In genomic region chr2:68740184-68740914, GRCh38 we compare ENCODE assay signal across 10 cellular contexts. TPM values are rescaled to one million over a fixed set of nuclear protein-coding genes. Genes with fewer than 3 reads are reported as not detected.
A peak's percentile ranks its signal among the peaks of the same experiment; 100 is the strongest.
DNase-seq lines count a peak whose midpoint lies in the region; ATAC-seq and TF ChIP-seq lines count a peak whose summit lies in the region.
"Had no signal": no experiment of that assay in that cellular context is flagged by ENCODE, and none has a peak within 500 bp of the region (broad histone marks: within the 10 kb centered on the region; RNA-seq: fewer than 3 reads in every experiment).

No MANE protein-coding gene starts in this region.

- H3K4me3 Mint-ChIP-seq in neural crest cell = no peak overlapping the region

- no TSS peak for BruUV-seq in OCI-LY7 (replicated peaks; lab: Mats Ljungman, UMichigan)

- peaks cover 7% of the 10 kb centered on the region for H3K36me3 ChIP-seq in OCI-LY7 (ENCODE audit: insufficient read depth, low read length)

- peak overlapping the region; percentile 69 for H3K27ac ChIP-seq in OCI-LY7 (ENCODE audit: low read depth, low read length, poor library complexity, severe bottlenecking)
- H3K27ac ChIP-seq in cingulate gyrus (ENCODE audit: low read depth, low read length) = peak overlapping the region; percentile 35

- H3K9me3 ChIP-seq in OCI-LY7 (ENCODE audit: low read length) = no peaks in the 10 kb centered on the region

- H3K9me2 ChIP-seq in OCI-LY7 (ENCODE audit: insufficient read depth, low read length) = no peaks in the 10 kb centered on the region

- peaks cover 89% of the 10 kb centered on the region for H3K4me1 ChIP-seq in OCI-LY7 (ENCODE audit: insufficient read depth, low read length, poor library complexity, severe bottlenecking)

- peak overlapping the region; percentile 94 for H3K4me2 ChIP-seq in OCI-LY7 (ENCODE audit: low read length)

- peaks cover 11% of the 10 kb centered on the region for H3K4me1 Mint-ChIP-seq in neural crest cell

- H3K27ac Mint-ChIP-seq in neural crest cell (ENCODE audit: unreplicated experiment) = peak overlapping the region; percentile 14

- H4K20me1 ChIP-seq in OCI-LY7 (ENCODE audit: insufficient read depth, low read length) = no peaks in the 10 kb centered on the region

- peak overlapping the region; percentile 36 for H3K4me3 ChIP-seq in OCI-LY7 (ENCODE audit: low read depth, low read length, poor library complexity, severe bottlenecking)

- no peaks in the 10 kb centered on the region for H3K27me3 Mint-ChIP-seq in neural crest cell (ENCODE audit: low read depth)

- no peak overlapping the region; the same call in 1 of the 2 replicates for H2AFZ ChIP-seq in OCI-LY7 (ENCODE audit: low read length)

- POLR2A ChIA-PET in OCI-LY7 (lab: Charles Lee) = interaction anchor here (0.6 to 2.4 kb wide), 14 partner anchors 11 to 681 kb away, joined by 3 to 14 read pairs (median 4); no protein-coding TSS in a partner anchor

- H3K9me3 Mint-ChIP-seq in neural crest cell = no peaks in the 10 kb centered on the region

- no peaks in the 10 kb centered on the region for H3K36me3 Mint-ChIP-seq in neural crest cell (ENCODE audit: low read depth)

- TF ChIP-seq CTCF in OCI-LY7 (conservative IDR thresholded peaks at IDR 0.05; ENCODE audit: low read length) = no peak
- no peak for TF ChIP-seq CTCF in neural crest cell (conservative IDR thresholded peaks at IDR 0.05)

- intact Hi-C loops in OCI-LY7 (cut with micrococcal nuclease; ENCODE audit: unreplicated experiment) = no loop called here

- CTCF ChIA-PET in OCI-LY7 (lab: Charles Lee; ENCODE audit: unreplicated experiment) = interaction anchor here (0.7 to 1.2 kb wide), 3 partner anchors 15 to 31 kb away, joined by 3 read pairs; no protein-coding TSS in a partner anchor

- DNase-seq in EH (ENCODE audit: low read depth) (peak; percentile 29), OCI-LY7 (ENCODE audit: low spot score) (no peak), neural crest cell (ENCODE audit: low read depth, low spot score) (no peak), NCI-H345 treated with DMSO at 0.1 percent for 48 hours (lab: John Stamatoyannopoulos, UW; ENCODE audit: unreplicated experiment) (no peak), germinal center (ENCODE audit: low spot score) (no peak), NCI-H69 (lab: John Stamatoyannopoulos, UW) (no peak)
- DNase-seq: H7, NCI-H2029 treated with DMSO at 0.1 percent for 48 hours had no signal

- no peak for ATAC-seq in HG02840 (IDR thresholded peaks at IDR 0.05; ENCODE audit: low FRiP score, unreplicated experiment)

- peaks cover 95% of the 10 kb centered on the region for H3K79me2 ChIP-seq in OCI-LY7 (ENCODE audit: insufficient read depth, low read depth, low read length)

RNA-seq across cellular contexts. Expression of gene ARHGAP25, which starts 5.7 kb away (rescaled TPM):
- total RNA-seq in OCI-LY7 (2014; rRNA removed; shearing (Covaris generic)) = 18.6 and 22.3 TPM in 2 replicates
- total RNA-seq in OCI-LY7 (2022) (37.7 and 43.8 TPM in 2 replicates), neural crest cell (2.5 and 3.0 TPM in 2 replicates)
